ENCODE assay signal across 1 cellular context in genomic region chr9:70411930-70412677, GRCh38.
TF ChIP-seq lines count a peak whose summit lies in the region.

No MANE protein-coding gene starts in this region.

TF ChIP-seq in K562, 482 proteins besides CTCF, POLR2A, EP300 and RAD21 (continued from another document and continues in another):
- TF ChIP-seq CHD7 (IDR thresholded peaks at IDR 0.05; ENCODE audit: low read depth, low read length) (no peak), ZZZ3 (IDR thresholded peaks at IDR 0.05) (no peak), ZNF232 (CRISPR knock-in tag; IDR thresholded peaks at IDR 0.05) (no peak), ZNF184 (CRISPR knock-in tag; IDR thresholded peaks at IDR 0.05) (no peak), NR3C1 (CRISPR knock-in tag; IDR thresholded peaks at IDR 0.05) (no peak), SIN3B (IDR thresholded peaks at IDR 0.05; ENCODE audit: low read depth) (no peak), ZNF780A (CRISPR knock-in tag; IDR thresholded peaks at IDR 0.05) (no peak), NCOA1 (IDR thresholded peaks at IDR 0.05; ENCODE audit: low read depth) (no peak), NFATC3 (IDR thresholded peaks at IDR 0.05) (no peak), ZNF224 (CRISPR knock-in tag; IDR thresholded peaks at IDR 0.05) (no peak), L3MBTL2 (IDR thresholded peaks at IDR 0.05) (no peak), ZNF77 (CRISPR knock-in tag; IDR thresholded peaks at IDR 0.05) (no peak), PHTF2 (CRISPR knock-in tag; IDR thresholded peaks at IDR 0.05) (no peak), NCOR1 (IDR thresholded peaks at IDR 0.05) (no peak; the same call in 1 of the 2 replicates), PBX2 (CRISPR knock-in tag; IDR thresholded peaks at IDR 0.05; ENCODE audit: low read depth) (no peak), PBX2 (tag; conservative IDR thresholded peaks at IDR 0.05; ENCODE audit: low read depth) (no peak), PRMT5 (CRISPR knock-in tag; IDR thresholded peaks at IDR 0.05) (no peak), ZBTB34 (CRISPR knock-in tag; IDR thresholded peaks at IDR 0.05) (no peak), STAT5A (IDR thresholded peaks at IDR 0.05; ENCODE audit: borderline replicate concordance, low read length) (no peak), ZNF140 (CRISPR knock-in tag; IDR thresholded peaks at IDR 0.05) (no peak), EZH2 (IDR thresholded peaks at IDR 0.05; ENCODE audit: borderline replicate concordance, low read depth, low read length) (no peak), IRF2 (CRISPR knock-in tag; IDR thresholded peaks at IDR 0.05) (no peak), ZNF384 (IDR thresholded peaks at IDR 0.05; ENCODE audit: low read depth, low read length) (peak; percentile 98), DLX4 (CRISPR knock-in tag; IDR thresholded peaks at IDR 0.05) (no peak), ZBTB33 (CRISPR knock-in tag; IDR thresholded peaks at IDR 0.05) (no peak), SP2 (IDR thresholded peaks at IDR 0.05; ENCODE audit: extremely low read depth, low read depth, low read length, poor library complexity, severe bottlenecking) (no peak), IRF9 (tag; IDR thresholded peaks at IDR 0.05) (no peak), NFE2 (IDR thresholded peaks at IDR 0.05; ENCODE audit: low read depth) (no peak), MCM5 (IDR thresholded peaks at IDR 0.05; ENCODE audit: low read depth) (no peak), BRF1 (IDR thresholded peaks at IDR 0.05; ENCODE audit: borderline replicate concordance, extremely low read depth, insufficient read length) (no peak), CCNT2 (IDR thresholded peaks at IDR 0.05; ENCODE audit: borderline replicate concordance, extremely low read depth, insufficient read length, low read depth, low read length) (no peak), TAF9B (IDR thresholded peaks at IDR 0.05; ENCODE audit: partially characterized antibody) (peak; percentile 43), FOXK1 (CRISPR knock-in tag; IDR thresholded peaks at IDR 0.05; ENCODE audit: borderline replicate concordance) (no peak), FIP1L1 (IDR thresholded peaks at IDR 0.05; ENCODE audit: low read depth, low read length, poor library complexity, severe bottlenecking) (no peak)
